9 cellular contexts compared by ENCODE assay signal in genomic region chr17:45018514-45019176, GRCh38. TPM values are rescaled to one million over a fixed set of nuclear protein-coding genes. Genes with fewer than 3 reads are reported as not detected.
DNase-seq lines count a peak whose midpoint lies in the region; ATAC-seq and TF ChIP-seq lines count a peak whose summit lies in the region.
"Had no signal": no experiment of that assay in that cellular context is flagged by ENCODE, and none has a peak within 500 bp of the region (broad histone marks: within the 10 kb centered on the region; RNA-seq: fewer than 3 reads in every experiment).

No MANE protein-coding gene starts in this region.

- H3K4me3 ChIP-seq in HAP-1 (peak overlapping the region; percentile 31), spleen (peak overlapping the region; percentile 24 to 75 (median 44))
- H3K4me3 ChIP-seq: mucosa of descending colon had no signal

- H3K27ac Mint-ChIP-seq in activated CD8-positive, alpha-beta T cell treated with anti-CD3 and anti-CD28 coated beads for 36 hours = peak overlapping the region; percentile 83

- H3K4me3 Mint-ChIP-seq in activated CD8-positive, alpha-beta T cell treated with anti-CD3 and anti-CD28 coated beads for 36 hours = peak overlapping the region; percentile 83

- peaks cover 21% of the 10 kb centered on the region for H3K4me1 Mint-ChIP-seq in activated CD8-positive, alpha-beta T cell treated with anti-CD3 and anti-CD28 coated beads for 36 hours (ENCODE audit: low read depth)

- intact Hi-C loops in activated CD8-positive, alpha-beta T cell treated with anti-CD3 and anti-CD28 coated beads for 36 hours (cut with micrococcal nuclease) = no loop called here
- intact Hi-C loops in left cardiac atrium (cut with DNase I) (no loop called here), spleen (cut with DNase I; ENCODE audit: low total_unique reads) (loop anchor here (5.0 kb wide), 1 partner anchor 51 kb away; the partner anchor contains the start of gene C1QL1)

- no peaks in the 10 kb centered on the region for H3K9me3 Mint-ChIP-seq in activated CD8-positive, alpha-beta T cell treated with anti-CD3 and anti-CD28 coated beads for 36 hours

- TF ChIP-seq POLR2A in spleen (IDR thresholded peaks at IDR 0.05) = no peak

- CTCF ChIA-PET in activated CD8-positive, alpha-beta T cell treated with anti-CD3 and anti-CD28 coated beads for 36 hours (lab: Charles Lee) = interaction anchor here (0.7 to 6.0 kb wide), 6 partner anchors 47 to 138 kb away, joined by 3 to 37 read pairs (median 4); no protein-coding TSS in a partner anchor

- H3K27ac ChIP-seq in spleen = peak overlapping the region in 1 of 8 donors; percentile 18

- H3K27me3 ChIP-seq in HAP-1 (ENCODE audit: low read depth) = no peaks in the 10 kb centered on the region
- H3K27me3 ChIP-seq in spleen (replicated peaks in 1 of 7) = peaks cover 0 to 54% (median 32%) of the 10 kb centered on the region in 7 donors

- peaks cover 2% of the 10 kb centered on the region for H3K36me3 Mint-ChIP-seq in activated CD8-positive, alpha-beta T cell treated with anti-CD3 and anti-CD28 coated beads for 36 hours (ENCODE audit: low read depth)

- ATAC-seq in activated CD8-positive, alpha-beta T cell treated with anti-CD3 and anti-CD28 coated beads for 36 hours = peak; percentile 57
- peak; percentile 5 to 9 for ATAC-seq in left cardiac atrium
- no peak for ATAC-seq in GM21367 (IDR thresholded peaks at IDR 0.05; ENCODE audit: unreplicated experiment)

- TF ChIP-seq CTCF in activated CD8-positive, alpha-beta T cell treated with anti-CD3 and anti-CD28 coated beads for 36 hours (IDR thresholded peaks at IDR 0.05) = no peak
- no peak for TF ChIP-seq CTCF in spleen (IDR thresholded peaks at IDR 0.05 in 8 of 11, conservative IDR thresholded peaks at IDR 0.05 in 3 of 11)

- WGBS in spleen, 5 donors = 5 to 19% (median 7%) methylated on average over 9 to 32 of the region's 32 CpGs

- peaks cover 34% of the 10 kb centered on the region for H3K27me3 Mint-ChIP-seq in activated CD8-positive, alpha-beta T cell treated with anti-CD3 and anti-CD28 coated beads for 36 hours

- H3K36me3 ChIP-seq in HAP-1 (replicated peaks) (no peaks in the 10 kb centered on the region; the same call in 1 of the 2 replicates), spleen (peaks cover 0 to under 1% (median 0%) of the 10 kb centered on the region in 6 donors)

- in situ Hi-C loops in HAP-1 (cut with MboI; ENCODE audit: low sequenced_read_pairs) (no loop called here), G401 (cut with HindIII; ENCODE audit: low sequenced_read_pairs) (no loop called here)

- DNase-seq in AG20443 (ENCODE audit: low spot score) (peak; percentile 37), HAP-1 (ENCODE audit: low spot score in 2 of 2) (peak; percentile 42 to 70), left cardiac atrium (no peak), spleen (no peak), G401 (ENCODE audit: low spot score) (no peak), kidney tubule cell (ENCODE audit: low spot score) (no peak)
- DNase-seq in activated CD8-positive, alpha-beta T cell treated with anti-CD3 and anti-CD28 coated beads for 36 hours = peak; percentile 68

- peaks cover 16% of the 10 kb centered on the region for H3K4me1 ChIP-seq in HAP-1
- H3K4me1 ChIP-seq in spleen = peaks cover 14 to 49% (median 38%) of the 10 kb centered on the region in 6 donors

- POLR2A ChIA-PET in activated CD8-positive, alpha-beta T cell treated with anti-CD3 and anti-CD28 coated beads for 36 hours (lab: Charles Lee) = interaction anchor here (3.1 to 3.8 kb wide), 2 partner anchors 72 to 97 kb away, joined by 19 to 21 read pairs; partner anchors contain the start of gene KIF18B

- H3K9me3 ChIP-seq in HAP-1 = no peaks in the 10 kb centered on the region
- H3K9me3 ChIP-seq in spleen = no peaks in the 10 kb centered on the region
- H3K9me3 ChIP-seq: mucosa of descending colon had no signal

RNA-seq across cellular contexts. Expression of gene DCAKD, which starts 32.8 kb away (rescaled TPM):
- total RNA-seq in activated CD8-positive, alpha-beta T cell treated with anti-CD3 and anti-CD28 coated beads for 36 hours = 10 to 100 TPM; 34.3 to 35.8 TPM
- 10 to 100 TPM; 30.9 to 33.2 TPM for total RNA-seq in left cardiac atrium
- 10 to 100 TPM; 16.0 to 23.7 (median 19.6) TPM for total RNA-seq in spleen
- polyA plus RNA-seq in spleen = 10 to 100 TPM in 2 of 3 donors, 1 to 10 TPM in 1; 7.2 to 10.9 (median 10.4) TPM
- total RNA-seq in G401 (2014; rRNA removed; shearing (Covaris generic)) = 73.9 and 80.9 TPM in 2 replicates

RNA-seq across cellular contexts. Expression of gene NMT1, which starts 42.5 kb away (rescaled TPM):
- 100 to 1,000 TPM; 156 to 169 TPM for total RNA-seq in activated CD8-positive, alpha-beta T cell treated with anti-CD3 and anti-CD28 coated beads for 36 hours
- total RNA-seq in left cardiac atrium = 10 to 100 TPM; 66.6 to 92.4 TPM
- 100 to 1,000 TPM in 2 of 7 donors, 10 to 100 TPM in 5; 49.7 to 108 (median 94.4) TPM for total RNA-seq in spleen
- 10 to 100 TPM; 37.5 to 58.7 (median 37.7) TPM for polyA plus RNA-seq in spleen
- total RNA-seq in G401 (2014; rRNA removed; shearing (Covaris generic)) = 117 and 153 TPM in 2 replicates

RNA-seq across cellular contexts. Expression of gene C1QL1, which starts 50.5 kb away (rescaled TPM):
- total RNA-seq in activated CD8-positive, alpha-beta T cell treated with anti-CD3 and anti-CD28 coated beads for 36 hours = not detected
- total RNA-seq in left cardiac atrium = 1 to 10 TPM in 1 of 2 donors, under 1 TPM in 1; 0.94 to 2.9 TPM
- under 1 TPM in 1 of 7 donors, not detected in 6; 0.20 TPM for total RNA-seq in spleen
- polyA plus RNA-seq in spleen = under 1 TPM in 1 of 3 donors, not detected in 2; 0.38 TPM
- 68.2 and 84.1 TPM in 2 replicates for total RNA-seq in G401 (2014; rRNA removed; shearing (Covaris generic))

Comparison
In these comparisons a context has a peak if more than half of its experiments do, and no peak if none do; other contexts are left out.
1. DNase-seq: peak in AG20443 (single experiment), HAP-1 (2 of 2) and activated CD8-positive, alpha-beta T cell treated with anti-CD3 and anti-CD28 coated beads for 36 hours (single experiment); none in left cardiac atrium (single experiment), spleen (single experiment), G401 (single experiment) and kidney tubule cell (single experiment).
2. RNA of gene C1QL1, which starts 50.5 kb away (total RNA-seq): 68.2 to 84.1 TPM in G401; 0.94 to 2.9 TPM in left cardiac atrium, not detected in activated CD8-positive, alpha-beta T cell treated with anti-CD3 and anti-CD28 coated beads for 36 hours and 0.20 TPM in spleen; every median in the first group is over 10 times any median in the second.